In the genomic region with DNA sequence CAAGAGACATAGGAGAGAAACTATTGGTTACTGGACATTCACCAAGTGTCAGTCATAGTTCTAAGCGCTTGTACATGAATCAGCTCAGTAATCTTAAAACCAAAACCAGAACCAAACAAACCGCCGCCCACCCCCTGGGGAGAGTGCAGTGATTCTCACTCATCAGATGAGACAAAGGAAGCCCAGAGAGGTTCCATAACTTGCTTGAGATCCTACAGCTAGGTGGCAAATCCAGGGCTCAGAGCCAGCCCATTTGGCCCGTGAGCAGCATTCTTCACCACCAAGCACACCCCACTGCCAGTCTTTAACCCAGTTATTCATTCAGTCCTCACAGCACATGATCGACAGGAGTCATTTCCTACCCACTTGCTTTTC, we compare ENCODE assay signal across 8 cellular contexts. TPM values are rescaled to one million over a fixed set of nuclear protein-coding genes. Genes with fewer than 3 reads are reported as not detected.
DNase-seq lines count a peak whose midpoint lies in the region; ATAC-seq and TF ChIP-seq lines count a peak whose summit lies in the region.

No MANE protein-coding gene starts in this region.

- peak overlapping the region; percentile 49 to 58 for H3K9ac ChIP-seq in colonic mucosa (ENCODE audit: low read depth in 2 of 2, low read length in 2 of 2)
- H3K9ac ChIP-seq in mucosa of stomach (ENCODE audit: low read length), result peak overlapping the region; percentile 73

- ATAC-seq in GM21526 (IDR thresholded peaks at IDR 0.05; ENCODE audit: low FRiP score, unreplicated experiment), result peak; percentile 72

- intact Hi-C loops in colonic mucosa (cut with DNase I), result loop anchor here (10.0 kb wide), 2 partner anchors 95 to 115 kb away; no protein-coding TSS in a partner anchor

- peak overlapping the region; percentile 72 for H3K27ac ChIP-seq in colonic mucosa

- H3K4me3 ChIP-seq in colonic mucosa, result peak overlapping the region; percentile 49
- peak overlapping the region; percentile 67 for H3K4me3 ChIP-seq in mucosa of stomach (ENCODE audit: low read length)

- in situ Hi-C loops in G401 (cut with HindIII; ENCODE audit: low sequenced_read_pairs), result no loop called here

- no peaks in the 10 kb centered on the region for H3K9me3 ChIP-seq in colonic mucosa
- no peaks in the 10 kb centered on the region for H3K9me3 ChIP-seq in mucosa of stomach (ENCODE audit: control insufficient read depth, low read length)

- TF ChIP-seq CTCF in colonic mucosa (IDR thresholded peaks at IDR 0.05), result no peak

- H3K27me3 ChIP-seq in colonic mucosa (no peaks in the 10 kb centered on the region), mucosa of stomach (ENCODE audit: control insufficient read depth, insufficient read depth, low read length) (no peaks in the 10 kb centered on the region)

- DNase-seq in G401 (ENCODE audit: low spot score) (peak; percentile 61), HT-29 (ENCODE audit: low spot score) (peak; percentile 71), colonic mucosa (peak; percentile 48), OCI-M2 (lab: John Stamatoyannopoulos, UW; ENCODE audit: unreplicated experiment) (no peak)
- peak; percentile 69 for DNase-seq in activated CD4-positive, CD25-positive, alpha-beta regulatory T cell treated with anti-CD3 and anti-CD28 coated beads, Interleukin-2, amount 50 U/mL, for 72 hours
- DNase-seq in stimulated activated CD8-positive, alpha-beta memory T cell treated with anti-CD3 and anti-CD28 coated beads, Interleukin-7, amount 100 ng/mL, for 4 hours (ENCODE audit: low read depth in 2 of 2), result peak; percentile 70 to 75

- H3K4me1 ChIP-seq in colonic mucosa (no peaks in the 10 kb centered on the region), mucosa of stomach (ENCODE audit: control insufficient read depth, insufficient read depth, low read length) (peaks cover 17% of the 10 kb centered on the region)

- H3K36me3 ChIP-seq in colonic mucosa, result no peaks in the 10 kb centered on the region
- H3K36me3 ChIP-seq in mucosa of stomach (ENCODE audit: control insufficient read depth, insufficient read depth, low read length), result no peaks in the 10 kb centered on the region

RNA-seq across cellular contexts. Expression of a gene that starts 37.2 kb away (rescaled TPM):
- total RNA-seq in G401 (2014; rRNA removed; shearing (Covaris generic)), result 15.4 and 22.8 TPM in 2 replicates
- total RNA-seq in HT-29 (2014; rRNA removed; shearing (Covaris generic)), result 0.13 TPM in 1 of 2 replicates, not detected in the other
- total RNA-seq in colonic mucosa, result 1 to 10 TPM; 7.4 to 9.9 TPM

RNA-seq across cellular contexts. Expression of a gene that starts 43.4 kb away (rescaled TPM):
- 43.5 and 69.7 TPM in 2 replicates for total RNA-seq in G401 (2014; rRNA removed; shearing (Covaris generic))
- 12.0 and 12.5 TPM in 2 replicates for total RNA-seq in HT-29 (2014; rRNA removed; shearing (Covaris generic))
- total RNA-seq in colonic mucosa, result 10 to 100 TPM; 54.8 to 91.4 TPM
